In the genomic region with DNA sequence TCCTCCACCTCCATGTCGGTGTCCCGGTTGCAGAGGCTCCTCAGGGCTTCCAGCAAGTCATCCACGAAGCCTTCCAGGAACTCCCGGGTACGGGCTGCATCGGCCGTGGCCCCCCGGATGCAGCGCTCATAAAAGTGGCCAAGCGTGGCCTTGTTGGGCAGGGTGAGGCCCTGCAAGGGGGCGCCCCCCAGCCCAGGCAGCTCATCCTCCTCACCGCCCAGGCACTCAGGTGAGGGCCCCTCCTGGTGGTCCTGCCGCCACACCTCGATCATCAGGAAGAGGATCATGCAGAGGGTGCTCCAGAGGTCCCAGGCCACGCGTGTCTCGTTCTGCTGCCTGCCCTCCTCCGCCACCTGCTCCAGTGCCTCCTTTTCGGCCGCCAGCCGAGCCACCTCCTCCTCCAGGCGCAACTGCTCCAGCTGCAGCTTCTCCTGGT, we compare ENCODE assay signal across 15 cellular contexts. TPM values are rescaled to one million over a fixed set of nuclear protein-coding genes. Genes with fewer than 3 reads are reported as not detected.
DNase-seq lines count a peak whose midpoint lies in the region; ATAC-seq, FAIRE-seq and TF ChIP-seq lines count a peak whose summit lies in the region.
"Had no signal": no experiment of that assay in that cellular context is flagged by ENCODE, and none has a peak within 500 bp of the region (broad histone marks: within the 10 kb centered on the region; RNA-seq: fewer than 3 reads in every experiment).

No MANE protein-coding gene starts in this region.

- peaks cover 22% of the 10 kb centered on the region for H3K4me1 Mint-ChIP-seq in activated naive CD8-positive, alpha-beta T cell treated with anti-CD3 and anti-CD28 coated beads, Interleukin-2, amount 10 ng/mL, durations not matched to agents 7 days and 5 days
- H3K4me1 Mint-ChIP-seq in activated naive CD8-positive, alpha-beta T cell treated with anti-CD3 and anti-CD28 coated beads, Interleukin-2, amount 50 U/mL, for 24 hours, result peaks cover 31% of the 10 kb centered on the region
- peaks cover 38% of the 10 kb centered on the region for H3K4me1 Mint-ChIP-seq in activated naive CD4-positive, alpha-beta T cell treated with anti-CD3 and anti-CD28 coated beads for 36 hours (ENCODE audit: low read depth)

- no peak overlapping the region for H3K4me3 Mint-ChIP-seq in activated naive CD8-positive, alpha-beta T cell treated with anti-CD3 and anti-CD28 coated beads, Interleukin-2, amount 10 ng/mL, durations not matched to agents 7 days and 5 days
- no peak overlapping the region for H3K4me3 Mint-ChIP-seq in activated naive CD8-positive, alpha-beta T cell treated with anti-CD3 and anti-CD28 coated beads, Interleukin-2, amount 50 U/mL, for 24 hours
- H3K4me3 Mint-ChIP-seq in activated naive CD4-positive, alpha-beta T cell treated with anti-CD3 and anti-CD28 coated beads for 36 hours, result no peak overlapping the region
- H3K4me3 Mint-ChIP-seq: CD14-positive monocyte; CD8-positive, alpha-beta T cell; H9 had no signal

- no peak overlapping the region for H3K27ac Mint-ChIP-seq in activated naive CD8-positive, alpha-beta T cell treated with anti-CD3 and anti-CD28 coated beads, Interleukin-2, amount 10 ng/mL, durations not matched to agents 7 days and 5 days
- H3K27ac Mint-ChIP-seq in activated naive CD8-positive, alpha-beta T cell treated with anti-CD3 and anti-CD28 coated beads, Interleukin-2, amount 50 U/mL, for 24 hours, result no peak overlapping the region
- H3K27ac Mint-ChIP-seq in activated naive CD4-positive, alpha-beta T cell treated with anti-CD3 and anti-CD28 coated beads for 36 hours, result no peak overlapping the region
- H3K27ac Mint-ChIP-seq: CD8-positive, alpha-beta T cell; H9 had no signal

- no peaks in the 10 kb centered on the region for H3K79me2 ChIP-seq in trophoblast cell (ENCODE audit: control insufficient read depth, insufficient read depth, low read length, poor library complexity)

- H3K23ac ChIP-seq in trophoblast cell (ENCODE audit: low read length), result no peak overlapping the region

- no peak overlapping the region for H3K14ac ChIP-seq in trophoblast cell (ENCODE audit: low read length)

- peaks cover 50 to 51% of the 10 kb centered on the region in 2 experiments for H3K36me3 ChIP-seq in trophoblast cell (ENCODE audit: control insufficient read depth in 1 of 2, insufficient read depth in 2 of 2, low read length in 2 of 2)
- peaks cover 44% of the 10 kb centered on the region for H3K36me3 ChIP-seq in upper lobe of right lung

- CTCF ChIA-PET in activated naive CD4-positive, alpha-beta T cell treated with anti-CD3 and anti-CD28 coated beads for 36 hours (lab: Charles Lee), result interaction anchor here (1.4 to 2.5 kb wide), 2 partner anchors 10 to 16 kb away, joined by 3 to 9 read pairs; no protein-coding TSS in a partner anchor

- H2AFZ ChIP-seq in trophoblast cell (ENCODE audit: insufficient read depth, low read length, poor library complexity), result no peak overlapping the region
- H2AFZ ChIP-seq: GM23248 had no signal

- intact Hi-C loops in upper lobe of right lung (cut with DNase I), result no loop called here
- intact Hi-C loops in activated naive CD4-positive, alpha-beta T cell treated with anti-CD3 and anti-CD28 coated beads for 36 hours (cut with micrococcal nuclease), result no loop called here

- no peak for ATAC-seq in activated naive CD8-positive, alpha-beta T cell treated with anti-CD3 and anti-CD28 coated beads, Interleukin-2, amount 10 ng/mL, durations not matched to agents 7 days and 5 days (ENCODE audit: low read depth)
- ATAC-seq in activated naive CD8-positive, alpha-beta T cell treated with anti-CD3 and anti-CD28 coated beads, Interleukin-2, amount 50 U/mL, for 24 hours, result no peak
- ATAC-seq in upper lobe of right lung, result no peak
- ATAC-seq: CD8-positive, alpha-beta T cell had no signal

- WGBS in trophoblast cell (ENCODE audit: extremely low coverage, insufficient coverage, insufficient read length), result no CpG with 5 or more reads among the region's 22 CpGs

- TF ChIP-seq CTCF in upper lobe of right lung (IDR thresholded peaks at IDR 0.05), result no peak

- no peak overlapping the region for H4K91ac ChIP-seq in trophoblast cell (ENCODE audit: low read depth, low read length)

- H3K27me3 ChIP-seq in trophoblast cell (ENCODE audit: insufficient read depth, low read length) (no peaks in the 10 kb centered on the region), upper lobe of right lung (no peaks in the 10 kb centered on the region)

- H3K4me2 ChIP-seq in trophoblast cell (ENCODE audit: low read length), result no peak overlapping the region

- no peaks in the 10 kb centered on the region for H3K27me3 Mint-ChIP-seq in activated naive CD8-positive, alpha-beta T cell treated with anti-CD3 and anti-CD28 coated beads, Interleukin-2, amount 10 ng/mL, durations not matched to agents 7 days and 5 days
- H3K27me3 Mint-ChIP-seq in activated naive CD8-positive, alpha-beta T cell treated with anti-CD3 and anti-CD28 coated beads, Interleukin-2, amount 50 U/mL, for 24 hours, result no peaks in the 10 kb centered on the region
- no peaks in the 10 kb centered on the region for H3K27me3 Mint-ChIP-seq in activated naive CD4-positive, alpha-beta T cell treated with anti-CD3 and anti-CD28 coated beads for 36 hours (ENCODE audit: low read depth)

- no peak overlapping the region for H3K9ac ChIP-seq in trophoblast cell (ENCODE audit: low read length)
- H3K9ac ChIP-seq: GM23248 had no signal

- H3K4me1 ChIP-seq in trophoblast cell (ENCODE audit: control insufficient read depth in 1 of 2, insufficient read depth in 2 of 2, low read length in 2 of 2), result peaks cover 5 to 15% of the 10 kb centered on the region in 2 experiments
- peaks cover 49% of the 10 kb centered on the region for H3K4me1 ChIP-seq in upper lobe of right lung

- H4K12ac ChIP-seq in trophoblast cell (ENCODE audit: low read depth, low read length), result no peak overlapping the region

- H3K4me3 ChIP-seq in trophoblast cell (ENCODE audit: low read depth, low read length) (no peak overlapping the region), upper lobe of right lung (no peak overlapping the region)
- H3K4me3 ChIP-seq: GM23248 had no signal

- H2AK5ac ChIP-seq in trophoblast cell (ENCODE audit: low read length), result no peak overlapping the region

- POLR2A ChIA-PET in activated naive CD8-positive, alpha-beta T cell treated with anti-CD3 and anti-CD28 coated beads, Interleukin-2, amount 10 ng/mL, durations not matched to agents 7 days and 5 days (lab: Charles Lee), result no interaction called here

- peak; percentile 21 for DNase-seq in activated naive CD8-positive, alpha-beta T cell treated with anti-CD3 and anti-CD28 coated beads, Interleukin-2, amount 10 ng/mL, durations not matched to agents 7 days and 5 days
- DNase-seq in activated naive CD8-positive, alpha-beta T cell treated with anti-CD3 and anti-CD28 coated beads, Interleukin-2, amount 50 U/mL, for 24 hours, result no peak
- peak; percentile 48 for DNase-seq in islet precursor cell
- DNase-seq in trophoblast cell, result no peak
- peak; percentile 57 for DNase-seq in upper lobe of right lung
- DNase-seq in DMS53 treated with DMSO at 0.1 percent for 48 hours (lab: John Stamatoyannopoulos, UW; ENCODE audit: unreplicated experiment), result no peak
- no peak for DNase-seq in activated naive CD4-positive, alpha-beta T cell treated with anti-CD3 and anti-CD28 coated beads for 36 hours
- no peak for DNase-seq in GM12891 (ENCODE audit: insufficient read length, low spot score)
- DNase-seq: CD8-positive, alpha-beta T cell; COR-L47; GM23248 had no signal

- no peak for FAIRE-seq in GM12891 (lab: Jason Lieb, UNC)
- FAIRE-seq: GM18507 had no signal

- H4K8ac ChIP-seq in trophoblast cell (ENCODE audit: low read depth, low read length), result no peak overlapping the region

- TF ChIP-seq POLR2A in GM12891 (IDR thresholded peaks at IDR 0.05; ENCODE audit: low read depth, low read length), result no peak

- H3K27ac ChIP-seq in trophoblast cell (ENCODE audit: low read depth, low read length) (no peak overlapping the region), upper lobe of right lung (no peak overlapping the region)
- H3K27ac ChIP-seq: 22Rv1 had no signal

- no peak overlapping the region for H2BK12ac ChIP-seq in trophoblast cell (ENCODE audit: low read length)

- no peaks in the 10 kb centered on the region for H3K9me3 Mint-ChIP-seq in activated naive CD8-positive, alpha-beta T cell treated with anti-CD3 and anti-CD28 coated beads, Interleukin-2, amount 10 ng/mL, durations not matched to agents 7 days and 5 days
- no peaks in the 10 kb centered on the region for H3K9me3 Mint-ChIP-seq in activated naive CD8-positive, alpha-beta T cell treated with anti-CD3 and anti-CD28 coated beads, Interleukin-2, amount 50 U/mL, for 24 hours
- H3K9me3 Mint-ChIP-seq in activated naive CD4-positive, alpha-beta T cell treated with anti-CD3 and anti-CD28 coated beads for 36 hours, result no peaks in the 10 kb centered on the region
- H3K9me3 Mint-ChIP-seq: CD8-positive, alpha-beta T cell; H9 had no signal

- H3K79me1 ChIP-seq in trophoblast cell (ENCODE audit: low read length), result no peaks in the 10 kb centered on the region

- H3K4ac ChIP-seq in trophoblast cell (ENCODE audit: low read depth, low read length), result no peak overlapping the region

- H2BK5ac ChIP-seq in trophoblast cell (ENCODE audit: low read depth, low read length, poor library complexity), result no peak overlapping the region

- peak overlapping the region; percentile 21 for H3K18ac ChIP-seq in trophoblast cell (ENCODE audit: low read length)

- H2BK120ac ChIP-seq in trophoblast cell (ENCODE audit: insufficient read depth, low read length, poor library complexity), result no peak overlapping the region

- H3K36me3 Mint-ChIP-seq in activated naive CD8-positive, alpha-beta T cell treated with anti-CD3 and anti-CD28 coated beads, Interleukin-2, amount 10 ng/mL, durations not matched to agents 7 days and 5 days, result peaks cover 17% of the 10 kb centered on the region
- H3K36me3 Mint-ChIP-seq in activated naive CD8-positive, alpha-beta T cell treated with anti-CD3 and anti-CD28 coated beads, Interleukin-2, amount 50 U/mL, for 24 hours (ENCODE audit: low read depth), result peaks cover 31% of the 10 kb centered on the region
- peaks cover 28% of the 10 kb centered on the region for H3K36me3 Mint-ChIP-seq in activated naive CD4-positive, alpha-beta T cell treated with anti-CD3 and anti-CD28 coated beads for 36 hours (ENCODE audit: low read depth)

- H3K9me3 ChIP-seq in trophoblast cell (ENCODE audit: insufficient read depth, low read depth, low read length) (peaks cover 3% of the 10 kb centered on the region), upper lobe of right lung (no peaks in the 10 kb centered on the region)

RNA-seq across cellular contexts. Expression of a gene that starts 22.8 kb away (rescaled TPM):
- total RNA-seq in activated naive CD8-positive, alpha-beta T cell treated with anti-CD3 and anti-CD28 coated beads, Interleukin-2, amount 10 ng/mL, durations not matched to agents 7 days and 5 days, result 10 to 100 TPM; 24.7 to 25.4 TPM
- polyA plus RNA-seq in trophoblast cell (2013), result 15.6 and 16.0 TPM in 2 replicates
- 34.4 TPM for total RNA-seq in upper lobe of right lung
- 10 to 100 TPM; 24.5 to 25.3 TPM for total RNA-seq in activated naive CD4-positive, alpha-beta T cell treated with anti-CD3 and anti-CD28 coated beads for 36 hours
- polyA plus RNA-seq in GM12891 (2012; ENCODE audit: low read depth, missing spikeins), result 4.0 TPM

RNA-seq across cellular contexts. Expression of a gene that starts 38.1 kb away (rescaled TPM):
- total RNA-seq in activated naive CD8-positive, alpha-beta T cell treated with anti-CD3 and anti-CD28 coated beads, Interleukin-2, amount 10 ng/mL, durations not matched to agents 7 days and 5 days, result under 1 TPM; 0.28 to 0.34 TPM
- polyA plus RNA-seq in trophoblast cell (2013), result 0.68 and 0.77 TPM in 2 replicates
- 0.14 TPM for total RNA-seq in upper lobe of right lung
- total RNA-seq in activated naive CD4-positive, alpha-beta T cell treated with anti-CD3 and anti-CD28 coated beads for 36 hours, result under 1 TPM; 0.59 to 0.86 TPM
- polyA plus RNA-seq in GM12891 (2012; ENCODE audit: low read depth, missing spikeins), result 0.27 TPM
- total RNA-seq: CD8-positive, alpha-beta T cell had no signal
- polyA plus RNA-seq: CD14-positive monocyte had no signal

RNA-seq across cellular contexts. Expression of a gene that starts 46.5 kb away (rescaled TPM):
- total RNA-seq in activated naive CD8-positive, alpha-beta T cell treated with anti-CD3 and anti-CD28 coated beads, Interleukin-2, amount 10 ng/mL, durations not matched to agents 7 days and 5 days, result 1 to 10 TPM; 1.4 TPM
- 1.3 TPM in 2 replicates for polyA plus RNA-seq in trophoblast cell (2013)
- 9.1 TPM for total RNA-seq in upper lobe of right lung
- 1 to 10 TPM; 3.0 to 3.6 TPM for total RNA-seq in activated naive CD4-positive, alpha-beta T cell treated with anti-CD3 and anti-CD28 coated beads for 36 hours
- 0.73 TPM for polyA plus RNA-seq in GM12891 (2012; ENCODE audit: low read depth, missing spikeins)

Comparison
In these comparisons a context has a peak if more than half of its experiments do, and no peak if none do; other contexts are left out.
1. DNase-seq: peak in activated naive CD8-positive, alpha-beta T cell treated with anti-CD3 and anti-CD28 coated beads, Interleukin-2, amount 10 ng/mL, durations not matched to agents 7 days and 5 days (single experiment), islet precursor cell (single experiment) and upper lobe of right lung (single experiment); none in activated naive CD8-positive, alpha-beta T cell treated with anti-CD3 and anti-CD28 coated beads, Interleukin-2, amount 50 U/mL, for 24 hours (single experiment), trophoblast cell (0 of 2), DMS53 treated with DMSO at 0.1 percent for 48 hours (single experiment), activated naive CD4-positive, alpha-beta T cell treated with anti-CD3 and anti-CD28 coated beads for 36 hours (single experiment) and GM12891 (single experiment).